28 cellular contexts compared by ENCODE assay signal in the genomic region with DNA sequence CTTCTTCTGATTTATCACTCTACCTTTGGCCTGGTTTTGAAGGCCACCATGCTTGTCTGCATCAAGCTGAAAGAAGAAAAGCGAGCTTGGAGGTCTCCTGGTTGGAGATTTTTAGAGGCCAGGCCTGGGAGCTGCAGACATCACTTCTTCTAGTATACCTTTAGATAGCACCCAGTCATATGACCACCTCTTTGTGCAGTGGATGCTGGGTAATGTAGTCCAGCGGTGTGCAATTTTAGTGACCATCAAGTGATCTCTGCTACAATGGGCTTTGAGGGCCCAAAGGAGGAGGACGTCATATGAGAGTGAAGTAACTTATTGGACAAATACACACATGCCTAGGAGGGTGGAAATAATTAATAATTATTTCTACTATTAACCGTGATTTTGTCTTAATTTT. TPM values are rescaled to one million over a fixed set of nuclear protein-coding genes. Genes with fewer than 3 reads are reported as not detected.
"Had no signal": no experiment of that assay in that cellular context is flagged by ENCODE, and none has a peak within 500 bp of the region (broad histone marks: within the 10 kb centered on the region; RNA-seq: fewer than 3 reads in every experiment).

No MANE protein-coding gene starts in this region.

- H3K27ac ChIP-seq: brain microvascular endothelial cell, dorsolateral prefrontal cortex, epithelial cell of prostate, foreskin keratinocyte, neural progenitor cell, psoas muscle, skin epidermis, thoracic aorta, upper lobe of left lung had no signal

- H3K4me2 ChIP-seq: neural progenitor cell had no signal

- H3K4me3 ChIP-seq: dorsolateral prefrontal cortex, neural progenitor cell, psoas muscle, skin epidermis, thoracic aorta, upper lobe of left lung had no signal

- ATAC-seq: activated naive CD8-positive, alpha-beta T cell treated with anti-CD3 and anti-CD28 coated beads, Interleukin-2, amount 50 U/mL, for 24 hours; foreskin keratinocyte; left cardiac atrium; naive thymus-derived CD4-positive, alpha-beta T cell; psoas muscle; right cardiac atrium had no signal

- H3K4me1 ChIP-seq: psoas muscle had no signal

- DNase-seq: activated B cell treated with CpG ODN at 0.5 μM for 24 hours; activated CD4-positive, alpha-beta T cell treated with anti-CD3 and anti-CD28 coated beads for 48 hours; activated CD8-positive, alpha-beta memory T cell treated with anti-CD3 and anti-CD28 coated beads, Interleukin-2, amount 50 U/mL, for 4 hours; activated effector memory CD4-positive, alpha-beta T cell treated with Interleukin-2 at 50 U/mL for 16 hours; activated naive CD4-positive, alpha-beta T cell treated with anti-CD3 and anti-CD28 coated beads, Interleukin-2, amount 10 ng/mL, durations not matched to agents 7 days and 5 days; activated naive CD8-positive, alpha-beta T cell treated with anti-CD3 and anti-CD28 coated beads, Interleukin-2, amount 50 U/mL, for 24 hours; activated T-cell treated with anti-CD3 and anti-CD28 coated beads, Interleukin-2, amount 50 U/mL, for 48 hours; anterior cingulate cortex; brain microvascular endothelial cell; central memory CD4-positive, alpha-beta T cell; dorsolateral prefrontal cortex; foreskin keratinocyte; glutamatergic neuron; hippocampal formation; left cardiac atrium; mesenchymal stem cell; naive thymus-derived CD4-positive, alpha-beta T cell; psoas muscle; right cardiac atrium had no signal

- H3K4me3 Mint-ChIP-seq: activated B cell treated with CpG ODN at 0.5 μM for 24 hours; activated naive CD4-positive, alpha-beta T cell treated with anti-CD3 and anti-CD28 coated beads, Interleukin-2, amount 10 ng/mL, durations not matched to agents 7 days and 5 days; activated naive CD8-positive, alpha-beta T cell treated with anti-CD3 and anti-CD28 coated beads, Interleukin-2, amount 50 U/mL, for 24 hours; naive thymus-derived CD4-positive, alpha-beta T cell; neural progenitor cell; T-helper 2 cell treated with Interferon-gamma antibody and Interleukin-4, amounts not matched to agents 5 μg/mL and 100 μg/mL, for 36 hours had no signal

- H3K27ac Mint-ChIP-seq: activated B cell treated with CpG ODN at 0.5 μM for 24 hours; activated naive CD4-positive, alpha-beta T cell treated with anti-CD3 and anti-CD28 coated beads, Interleukin-2, amount 10 ng/mL, durations not matched to agents 7 days and 5 days; activated naive CD8-positive, alpha-beta T cell treated with anti-CD3 and anti-CD28 coated beads, Interleukin-2, amount 50 U/mL, for 24 hours; neural progenitor cell; T-helper 2 cell treated with Interferon-gamma antibody and Interleukin-4, amounts not matched to agents 5 μg/mL and 100 μg/mL, for 36 hours had no signal

- H3K9me3 ChIP-seq: psoas muscle, thoracic aorta, upper lobe of left lung had no signal

- FAIRE-seq: colon, islet of Langerhans, TTC549 had no signal

- H3K36me3 Mint-ChIP-seq: activated naive CD4-positive, alpha-beta T cell treated with anti-CD3 and anti-CD28 coated beads, Interleukin-2, amount 10 ng/mL, durations not matched to agents 7 days and 5 days; naive thymus-derived CD4-positive, alpha-beta T cell had no signal

- H3K27me3 ChIP-seq: brain microvascular endothelial cell, dorsolateral prefrontal cortex, neural progenitor cell, upper lobe of left lung had no signal

- H3K9me3 Mint-ChIP-seq: activated B cell treated with CpG ODN at 0.5 μM for 24 hours; activated naive CD4-positive, alpha-beta T cell treated with anti-CD3 and anti-CD28 coated beads, Interleukin-2, amount 10 ng/mL, durations not matched to agents 7 days and 5 days; activated naive CD8-positive, alpha-beta T cell treated with anti-CD3 and anti-CD28 coated beads, Interleukin-2, amount 50 U/mL, for 24 hours; naive thymus-derived CD4-positive, alpha-beta T cell; neural progenitor cell; T-helper 2 cell treated with Interferon-gamma antibody and Interleukin-4, amounts not matched to agents 5 μg/mL and 100 μg/mL, for 36 hours had no signal

- H3K36me3 ChIP-seq: brain microvascular endothelial cell, neural progenitor cell, thoracic aorta, upper lobe of left lung had no signal

- H3K9ac ChIP-seq: neural progenitor cell had no signal

- H3K27me3 Mint-ChIP-seq: activated B cell treated with CpG ODN at 0.5 μM for 24 hours had no signal

- H2AFZ ChIP-seq: neural progenitor cell had no signal

RNA-seq across cellular contexts. Expression of a gene that starts 15.2 kb away (rescaled TPM):
- polyA plus RNA-seq: naive thymus-derived CD4-positive, alpha-beta T cell had no signal
